Comparison of ENCODE assay signal across 8 cellular contexts in genomic region chr3:42803800-42804112, GRCh38. TPM values are rescaled to one million over a fixed set of nuclear protein-coding genes. Genes with fewer than 3 reads are reported as not detected.
A peak's percentile ranks its signal among the peaks of the same experiment; 100 is the strongest.
DNase-seq lines count a peak whose midpoint lies in the region; ATAC-seq and TF ChIP-seq lines count a peak whose summit lies in the region.

No MANE protein-coding gene starts in this region.

- H3K36me3 ChIP-seq in Caco-2 (ENCODE audit: control insufficient read depth, insufficient read depth, low read length), result no peaks in the 10 kb centered on the region; the same call in 1 of the 2 replicates
- H3K36me3 ChIP-seq in endodermal cell (ENCODE audit: control insufficient read depth, insufficient read depth, low read length), result peaks cover 38% of the 10 kb centered on the region
- no peaks in the 10 kb centered on the region for H3K36me3 ChIP-seq in mucosa of stomach (ENCODE audit: control insufficient read depth, insufficient read depth, low read length)
- no peaks in the 10 kb centered on the region for H3K36me3 ChIP-seq in upper lobe of left lung

- H3K9me3 ChIP-seq in Caco-2 (peaks cover 6% of the 10 kb centered on the region; the same call in 1 of the 2 replicates), endodermal cell (ENCODE audit: control insufficient read depth, low read length) (peaks cover 20% of the 10 kb centered on the region), mucosa of stomach (ENCODE audit: control insufficient read depth, low read length) (no peaks in the 10 kb centered on the region), upper lobe of left lung (no peaks in the 10 kb centered on the region)

- intact Hi-C loops in Caco-2 (cut with micrococcal nuclease; ENCODE audit: unreplicated experiment), result no loop called here

- no peak for TF ChIP-seq CTCF in Caco-2 (IDR thresholded peaks at IDR 0.05; ENCODE audit: insufficient read depth in 1 of 2, low read depth in 1 of 2, low read length in 1 of 2, severe bottlenecking in 1 of 2, unreplicated experiment in 1 of 2)
- no peak for TF ChIP-seq CTCF in endodermal cell (conservative IDR thresholded peaks at IDR 0.05)
- TF ChIP-seq CTCF in upper lobe of left lung (IDR thresholded peaks at IDR 0.05), result no peak

- H3K27ac Mint-ChIP-seq in Caco-2 (ENCODE audit: unreplicated experiment), result peak overlapping the region; percentile 95
- peak overlapping the region; percentile 84 for H3K27ac Mint-ChIP-seq in T-helper 2 cell treated with Interferon-gamma antibody and Interleukin-4, amounts not matched to agents 5 μg/mL and 100 μg/mL, for 36 hours
- H3K27ac Mint-ChIP-seq in endodermal cell, result peak overlapping the region; percentile 98

- ATAC-seq in GM19395 (IDR thresholded peaks at IDR 0.05; ENCODE audit: unreplicated experiment) (peak; percentile 30), HG03439 (IDR thresholded peaks at IDR 0.05; ENCODE audit: unreplicated experiment) (peak; percentile 30), upper lobe of left lung (ENCODE audit: low FRiP score in 2 of 2) (peak; percentile 61 to 68)

- H3K27me3 ChIP-seq in Caco-2 (replicated peaks; ENCODE audit: control insufficient read depth, insufficient read depth, low read length) (no peaks in the 10 kb centered on the region), endodermal cell (ENCODE audit: control insufficient read depth, insufficient read depth, low read length, poor library complexity, severe bottlenecking) (no peaks in the 10 kb centered on the region), mucosa of stomach (ENCODE audit: control insufficient read depth, insufficient read depth, low read length) (no peaks in the 10 kb centered on the region), upper lobe of left lung (no peaks in the 10 kb centered on the region)

- no TSS peak for BruUV-seq in Caco-2 (replicated peaks; lab: Mats Ljungman, UMichigan)

- peaks cover 22% of the 10 kb centered on the region for H3K4me1 ChIP-seq in Caco-2
- H3K4me1 ChIP-seq in endodermal cell (ENCODE audit: control insufficient read depth, insufficient read depth, low read length), result peaks cover 8% of the 10 kb centered on the region
- H3K4me1 ChIP-seq in mucosa of stomach (ENCODE audit: control insufficient read depth, insufficient read depth, low read length), result peaks cover 21% of the 10 kb centered on the region
- peaks cover 26 to 44% (median 32%) of the 10 kb centered on the region in 4 donors for H3K4me1 ChIP-seq in upper lobe of left lung

- H3K4me3 ChIP-seq in Caco-2 (ENCODE audit: low read depth, low read length), result peak overlapping the region; percentile 96
- peak overlapping the region; percentile 100 for H3K4me3 ChIP-seq in endodermal cell (ENCODE audit: low read length)
- peak overlapping the region; percentile 59 for H3K4me3 ChIP-seq in mucosa of stomach (ENCODE audit: low read length)
- peak overlapping the region; percentile 52 to 77 (median 68) for H3K4me3 ChIP-seq in upper lobe of left lung

- no peak for TF ChIP-seq POLR2A in upper lobe of left lung (IDR thresholded peaks at IDR 0.05)

- H3K9me3 Mint-ChIP-seq in Caco-2 (ENCODE audit: unreplicated experiment), result no peaks in the 10 kb centered on the region
- no peaks in the 10 kb centered on the region for H3K9me3 Mint-ChIP-seq in T-helper 2 cell treated with Interferon-gamma antibody and Interleukin-4, amounts not matched to agents 5 μg/mL and 100 μg/mL, for 36 hours
- peaks cover 9% of the 10 kb centered on the region for H3K9me3 Mint-ChIP-seq in endodermal cell

- H3K27me3 Mint-ChIP-seq in Caco-2 (ENCODE audit: insufficient read depth, unreplicated experiment), result no peaks in the 10 kb centered on the region
- H3K27me3 Mint-ChIP-seq in T-helper 2 cell treated with Interferon-gamma antibody and Interleukin-4, amounts not matched to agents 5 μg/mL and 100 μg/mL, for 36 hours (ENCODE audit: low read depth), result peaks cover 20% of the 10 kb centered on the region
- no peaks in the 10 kb centered on the region for H3K27me3 Mint-ChIP-seq in endodermal cell (ENCODE audit: insufficient read depth)

- 0 to 1% methylated on average over 15 to 21 of the region's 21 CpGs for WGBS in endodermal cell (ENCODE audit: insufficient coverage in 1 of 2, insufficient read length in 1 of 2), 2 experiments
- WGBS in upper lobe of left lung, 2 donors, result 0 to 1% methylated on average over 16 to 21 of the region's 21 CpGs

- H3K36me3 Mint-ChIP-seq in Caco-2 (ENCODE audit: insufficient read depth, unreplicated experiment) (peaks cover 25% of the 10 kb centered on the region), endodermal cell (ENCODE audit: low read depth) (peaks cover 22% of the 10 kb centered on the region)
- H3K36me3 Mint-ChIP-seq in T-helper 2 cell treated with Interferon-gamma antibody and Interleukin-4, amounts not matched to agents 5 μg/mL and 100 μg/mL, for 36 hours (ENCODE audit: low read depth), result peaks cover 16% of the 10 kb centered on the region

- H3K4me1 Mint-ChIP-seq in Caco-2 (ENCODE audit: low read depth, unreplicated experiment) (peaks cover 11% of the 10 kb centered on the region), endodermal cell (peaks cover 35% of the 10 kb centered on the region)
- H3K4me1 Mint-ChIP-seq in T-helper 2 cell treated with Interferon-gamma antibody and Interleukin-4, amounts not matched to agents 5 μg/mL and 100 μg/mL, for 36 hours (ENCODE audit: low read depth), result peaks cover 30% of the 10 kb centered on the region

- H3K27ac ChIP-seq in endodermal cell (ENCODE audit: low read depth, low read length) (peak overlapping the region; percentile 81), upper lobe of left lung (peak overlapping the region; percentile 91 to 98 (median 94))

- CTCF ChIA-PET in Caco-2 (lab: Charles Lee), result interaction anchor here (1.5 to 1.6 kb wide), 2 partner anchors 27 to 36 kb away, joined by 3 to 5 read pairs; no protein-coding TSS in a partner anchor

- DNase-seq in Caco-2 (peak in 1 of 2 experiments; percentile 43), endodermal cell (peak; percentile 75), upper lobe of left lung (peak in 1 of 2 donors; percentile 44), NCI-H2227 treated with DMSO at 0.1 percent for 48 hours (lab: John Stamatoyannopoulos, UW) (no peak)
- peak; percentile 32 for DNase-seq in T-helper 2 cell treated with Interferon-gamma antibody and Interleukin-4, amounts not matched to agents 5 μg/mL and 100 μg/mL, for 36 hours (ENCODE audit: low spot score)

- H3K4me3 Mint-ChIP-seq in Caco-2 (ENCODE audit: unreplicated experiment) (peak overlapping the region; percentile 94), endodermal cell (peak overlapping the region; percentile 100)
- H3K4me3 Mint-ChIP-seq in T-helper 2 cell treated with Interferon-gamma antibody and Interleukin-4, amounts not matched to agents 5 μg/mL and 100 μg/mL, for 36 hours, result peak overlapping the region; percentile 96

- TF ChIP-seq EP300 in upper lobe of left lung (IDR thresholded peaks at IDR 0.05), result no peak

- POLR2A ChIA-PET in Caco-2 (lab: Charles Lee), result interaction anchor here (1.7 kb wide), 1 partner anchor 25 kb away, joined by 8 read pairs; no protein-coding TSS in a partner anchor

- H3K9ac ChIP-seq in endodermal cell (ENCODE audit: extremely low read depth, low read length, poor library complexity, severe bottlenecking) (peak overlapping the region; percentile 98), mucosa of stomach (ENCODE audit: low read length) (peak overlapping the region; percentile 100)

RNA-seq across cellular contexts. Expression of gene HIGD1A, which starts 0.5 kb away (rescaled TPM):
- total RNA-seq in Caco-2 (2022) (108 and 112 TPM in 2 replicates), endodermal cell (100 to 1,000 TPM; 116 to 121 TPM), upper lobe of left lung (100 to 1,000 TPM in 2 of 6 donors, 10 to 100 TPM in 4; 26.2 to 108 (median 73.3) TPM)
- polyA plus RNA-seq in endodermal cell (2013, experiment 1 of 2), result 179 TPM
- 188 TPM for polyA plus RNA-seq in endodermal cell (2013, experiment 2 of 2)

RNA-seq across cellular contexts. Expression of gene ACKR2, which starts 5.5 kb away (rescaled TPM):
- total RNA-seq in Caco-2 (2022), result 3.5 and 4.1 TPM in 2 replicates
- total RNA-seq in endodermal cell, result 1 to 10 TPM; 1.1 TPM
- polyA plus RNA-seq in endodermal cell (2013, experiment 1 of 2), result 0.14 TPM
- polyA plus RNA-seq in endodermal cell (2013, experiment 2 of 2), result 0.33 TPM
- total RNA-seq in upper lobe of left lung, result 1 to 10 TPM in 5 of 6 donors, not detected in 1; 1.1 to 8.2 (median 2.3) TPM

RNA-seq across cellular contexts. Expression of gene CCDC13, which starts 30.7 kb away (rescaled TPM):
- total RNA-seq in Caco-2 (2022) (0.82 and 1.4 TPM in 2 replicates), endodermal cell (1 to 10 TPM in 1 of 2 donors, under 1 TPM in 1; 0.64 to 1.1 TPM), upper lobe of left lung (10 to 100 TPM in 1 of 6 donors, 1 to 10 TPM in 5; 2.1 to 12.8 (median 3.0) TPM)
- polyA plus RNA-seq in endodermal cell (2013, experiment 1 of 2), result 1.5 TPM
- 0.95 TPM for polyA plus RNA-seq in endodermal cell (2013, experiment 2 of 2)
